In the genomic region with DNA sequence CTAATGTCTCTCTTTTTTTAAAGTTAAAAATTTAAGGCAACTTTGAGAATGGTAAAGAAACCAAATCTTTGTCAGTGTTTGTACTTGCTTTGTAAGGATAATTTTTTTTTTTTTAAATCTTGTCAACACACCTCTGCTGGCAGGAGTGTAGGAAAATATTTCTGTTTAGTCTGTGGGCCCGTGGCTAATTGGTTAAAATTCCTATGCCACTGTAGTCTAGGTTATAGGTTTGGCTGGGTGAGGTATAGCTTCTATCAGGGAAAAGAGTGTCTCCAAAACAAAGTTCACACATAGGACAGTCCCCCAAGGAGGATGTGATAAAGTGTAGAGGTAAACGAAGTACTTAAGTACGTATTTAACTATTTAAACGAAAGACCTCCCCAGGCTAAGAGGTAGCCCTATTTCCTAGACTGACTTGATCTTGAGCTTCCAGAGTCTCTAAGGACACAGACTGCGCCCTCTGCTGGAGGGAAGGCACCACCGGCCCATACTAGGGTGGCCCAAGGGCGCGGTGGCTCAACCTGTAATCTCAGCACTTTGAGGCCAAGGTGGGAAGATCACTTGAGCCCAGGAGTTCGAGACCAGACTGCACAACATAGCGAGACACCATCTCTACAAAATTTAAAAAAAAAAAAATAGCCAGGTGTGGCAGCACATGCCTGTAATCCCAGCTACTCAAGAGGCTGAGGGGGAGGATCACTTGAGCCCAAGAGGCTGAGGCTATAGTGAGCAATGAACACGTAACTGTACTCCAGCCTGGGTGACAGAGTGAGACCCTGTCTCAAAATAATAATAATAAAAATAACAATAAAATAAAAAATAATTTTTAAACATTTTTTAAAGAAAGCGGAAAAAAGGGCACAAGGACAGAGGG, we compare ENCODE assay signal across 8 cellular contexts. TPM values are rescaled to one million over a fixed set of nuclear protein-coding genes. Genes with fewer than 3 reads are reported as not detected.
DNase-seq lines count a peak whose midpoint lies in the region; ATAC-seq, FAIRE-seq and TF ChIP-seq lines count a peak whose summit lies in the region.

No MANE protein-coding gene starts in this region.

- H3K27me3 ChIP-seq in bronchial epithelial cell (ENCODE audit: control insufficient read depth, insufficient read depth, low read length): no peaks in the 10 kb centered on the region

- peak; percentile 94 for TF ChIP-seq CTCF in CD14-positive monocyte (IDR thresholded peaks at IDR 0.05)
- peak; percentile 88 for TF ChIP-seq CTCF in bronchial epithelial cell (IDR thresholded peaks at IDR 0.05; ENCODE audit: insufficient read depth, low read length, severe bottlenecking)

- no peak for FAIRE-seq in H54 (lab: Jason Lieb, UNC)
- FAIRE-seq in bronchial epithelial cell (lab: Jason Lieb, UNC): no peak

- intact Hi-C loops in CD14-positive monocyte (cut with micrococcal nuclease): loop anchor here (5.0 kb wide), 2 partner anchors 39 to 79 kb away; no protein-coding TSS in a partner anchor

- H3K4me3 Mint-ChIP-seq in CD14-positive monocyte: no peak overlapping the region

- H3K4me3 ChIP-seq in bronchial epithelial cell (ENCODE audit: low read depth, low read length): no peak overlapping the region

- H3K27ac Mint-ChIP-seq in CD14-positive monocyte: peak overlapping the region in 4 of 7 donors; percentile 3 to 76 (median 67)

- no peak for TF ChIP-seq POLR2A in H54 (IDR thresholded peaks at IDR 0.05; ENCODE audit: low read depth, low read length)

- H3K36me3 Mint-ChIP-seq in CD14-positive monocyte: peaks cover 0 to 10% of the 10 kb centered on the region in 2 donors

- DNase-seq in CD14-positive monocyte (ENCODE audit: low spot score): peak; percentile 82
- peak; percentile 88 for DNase-seq in H54 (ENCODE audit: insufficient read length, low spot score)
- DNase-seq in NCI-H226: peak; percentile 60
- peak; percentile 43 to 74 (median 56) for DNase-seq in activated CD4-positive, CD25-positive, alpha-beta regulatory T cell (lab: John Stamatoyannopoulos, UW)
- DNase-seq in bronchial epithelial cell (ENCODE audit: low read depth): peak; percentile 66
- DNase-seq in kidney glomerular epithelial cell (lab: John Stamatoyannopoulos, UW): peak; percentile 68
- peak; percentile 81 for DNase-seq in stimulated activated CD4-positive, alpha-beta T cell treated with anti-CD3 and anti-CD28 coated beads, Interleukin-1b, Interleukin-23, amount 100 ng/mL, for 48 hours

- H3K9me3 Mint-ChIP-seq in CD14-positive monocyte: peaks cover 0 to 3% (median 0%) of the 10 kb centered on the region in 7 donors

- H3K27me3 Mint-ChIP-seq in CD14-positive monocyte (ENCODE audit: low read depth in 3 of 3): peaks cover 2 to 19% (median 10%) of the 10 kb centered on the region in 3 donors

- peaks cover 27% of the 10 kb centered on the region for H3K4me1 Mint-ChIP-seq in CD14-positive monocyte

- ATAC-seq in GM19452 (IDR thresholded peaks at IDR 0.05; ENCODE audit: unreplicated experiment): no peak

- no peaks in the 10 kb centered on the region for H3K36me3 ChIP-seq in bronchial epithelial cell (ENCODE audit: control insufficient read depth, insufficient read depth, low read length)

RNA-seq across cellular contexts. Expression of gene TEX44, which starts 8.9 kb away (rescaled TPM):
- polyA plus RNA-seq in CD14-positive monocyte: not detected
- not detected in 2 replicates for total RNA-seq in bronchial epithelial cell
